In the genomic region with DNA sequence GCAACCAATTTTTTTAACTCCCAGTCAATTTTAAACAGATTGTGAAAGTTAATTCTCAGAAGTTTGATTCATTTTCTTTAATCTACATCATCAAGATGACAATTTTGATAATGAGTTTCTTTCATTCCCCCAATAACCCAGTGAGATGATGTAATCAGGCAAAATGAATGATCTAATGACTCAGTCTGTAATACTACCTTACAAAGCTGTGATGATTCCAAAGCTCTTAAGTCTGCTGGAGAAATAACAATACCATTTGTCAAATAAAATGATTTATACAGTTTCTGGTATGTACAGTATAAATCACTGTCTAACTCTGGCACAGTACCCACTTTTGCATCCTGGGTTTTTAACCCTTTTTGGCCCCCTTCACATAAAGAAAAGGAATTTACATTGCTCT, we compare ENCODE assay signal across 12 cellular contexts. TPM values are rescaled to one million over a fixed set of nuclear protein-coding genes. Genes with fewer than 3 reads are reported as not detected.
DNase-seq lines count a peak whose midpoint lies in the region; ATAC-seq lines count a peak whose summit lies in the region.
"Had no signal": no experiment of that assay in that cellular context is flagged by ENCODE, and none has a peak within 500 bp of the region (broad histone marks: within the 10 kb centered on the region; RNA-seq: fewer than 3 reads in every experiment).

No MANE protein-coding gene starts in this region.

- H2BK12ac ChIP-seq in mesenchymal stem cell (ENCODE audit: low read length in 2 of 2), result no peak overlapping the region

- H3K4me2 ChIP-seq in mesenchymal stem cell (ENCODE audit: low read length, poor library complexity, severe bottlenecking), result no peak overlapping the region

- no peak overlapping the region for H3K23ac ChIP-seq in mesenchymal stem cell (ENCODE audit: low read length in 2 of 2)

- peak; percentile 7 for DNase-seq in DMS 273 (lab: John Stamatoyannopoulos, UW; ENCODE audit: unreplicated experiment)
- no peak for DNase-seq in DMS 273 treated with DMSO at 0.1 percent for 48 hours (lab: John Stamatoyannopoulos, UW)
- DNase-seq in LHCN-M2 (ENCODE audit: low read depth), result peak; percentile 75
- DNase-seq in astrocyte of the hippocampus (ENCODE audit: low read depth, low spot score), result peak; percentile 65
- peak; percentile 21 for DNase-seq in mesenchymal stem cell
- DNase-seq in stimulated activated naive CD4-positive, alpha-beta T cell (lab: John Stamatoyannopoulos, UW), result no peak
- DNase-seq: RPMI8226 had no signal

- no peaks in the 10 kb centered on the region for H3K9me3 ChIP-seq in mesenchymal stem cell (ENCODE audit: control insufficient read depth, low read length)
- H3K9me3 ChIP-seq: ascending aorta had no signal

- peaks cover 2% of the 10 kb centered on the region for H3K79me1 ChIP-seq in mesenchymal stem cell (replicated peaks; ENCODE audit: low read length, poor library complexity, severe bottlenecking)

- H3K14ac ChIP-seq in mesenchymal stem cell (ENCODE audit: low read length in 2 of 2), result no peak overlapping the region

- H4K91ac ChIP-seq in mesenchymal stem cell (ENCODE audit: low read length), result no peak overlapping the region

- no peak overlapping the region for H3K4ac ChIP-seq in mesenchymal stem cell (ENCODE audit: low read depth in 1 of 2, low read length in 2 of 2)

- no peak overlapping the region for H3K18ac ChIP-seq in mesenchymal stem cell (ENCODE audit: low read depth in 1 of 2, low read length in 2 of 2)

- H3K4me3 ChIP-seq in mesenchymal stem cell (ENCODE audit: insufficient read depth in 1 of 2, low read depth in 1 of 2, low read length in 2 of 2), result peak overlapping the region in 1 of 2 experiments; percentile 20
- H3K4me3 ChIP-seq: ascending aorta had no signal

- no peak overlapping the region for H2BK5ac ChIP-seq in mesenchymal stem cell (ENCODE audit: low read depth, low read length, poor library complexity, severe bottlenecking)

- no peak overlapping the region for H3K27ac ChIP-seq in mesenchymal stem cell (ENCODE audit: low read length, poor library complexity, severe bottlenecking)
- H3K27ac ChIP-seq: 22Rv1, ascending aorta had no signal

- H3K9ac ChIP-seq in mesenchymal stem cell (ENCODE audit: low read length), result peak overlapping the region; percentile 41

- H2BK15ac ChIP-seq in mesenchymal stem cell (ENCODE audit: low read depth, poor library complexity, severe bottlenecking), result no peak overlapping the region

- ATAC-seq in GM18502 (IDR thresholded peaks at IDR 0.05; ENCODE audit: poor library complexity, unreplicated experiment) (no peak), HG03378 (IDR thresholded peaks at IDR 0.05; ENCODE audit: unreplicated experiment) (no peak)

- no peak overlapping the region for H2BK120ac ChIP-seq in mesenchymal stem cell (ENCODE audit: low read depth, low read length)

- no peak overlapping the region for H2AFZ ChIP-seq in mesenchymal stem cell (ENCODE audit: low read depth, low read length)

- H3K27me3 ChIP-seq in mesenchymal stem cell (ENCODE audit: control insufficient read depth in 1 of 2, insufficient read depth in 1 of 2, low read length in 2 of 2), result no peaks in the 10 kb centered on the region
- H3K27me3 ChIP-seq: ascending aorta had no signal

- H2AK5ac ChIP-seq in mesenchymal stem cell (ENCODE audit: low read length, severe bottlenecking), result no peak overlapping the region

- H4K8ac ChIP-seq in mesenchymal stem cell (ENCODE audit: low read length), result no peak overlapping the region

- H3K36me3 ChIP-seq in mesenchymal stem cell (ENCODE audit: control insufficient read depth in 1 of 2, insufficient read depth in 2 of 2, low read depth in 1 of 2, low read length in 2 of 2), result no peaks in the 10 kb centered on the region
- H3K36me3 ChIP-seq: ascending aorta had no signal

- H3K4me1 ChIP-seq in mesenchymal stem cell (ENCODE audit: control insufficient read depth, insufficient read depth, low read depth, low read length), result peaks cover 8% of the 10 kb centered on the region

RNA-seq across cellular contexts. Expression of a gene that starts 4.4 kb away (rescaled TPM):
- total RNA-seq in LHCN-M2 (2014; rRNA removed), result 87.8 and 89.8 TPM in 2 replicates
- polyA plus RNA-seq in LHCN-M2 (2012), result 80.5 TPM
- 31.4 TPM for polyA plus RNA-seq in mesenchymal stem cell (2013, experiment 1 of 2)
- 30.7 TPM for polyA plus RNA-seq in mesenchymal stem cell (2013, experiment 2 of 2)

RNA-seq across cellular contexts. Expression of a gene that starts 26.1 kb away (rescaled TPM):
- total RNA-seq in LHCN-M2 (2014; rRNA removed), result not detected in 2 replicates
- polyA plus RNA-seq in LHCN-M2 (2012), result 0.04 TPM
- not detected for polyA plus RNA-seq in mesenchymal stem cell (2013, experiment 1 of 2)
- not detected for polyA plus RNA-seq in mesenchymal stem cell (2013, experiment 2 of 2)
- total RNA-seq: activated CD4-positive, alpha-beta T cell treated with anti-CD3 and anti-CD28 coated beads, Interleukin-2, amount 10 ng/mL, durations not matched to agents 24 days and 14 days; ascending aorta had no signal

RNA-seq across cellular contexts. Expression of a gene that starts 36.2 kb away (rescaled TPM):
- not detected in 2 replicates for total RNA-seq in LHCN-M2 (2014; rRNA removed)
- polyA plus RNA-seq in LHCN-M2 (2012), result not detected
- polyA plus RNA-seq in mesenchymal stem cell (2013, experiment 1 of 2), result not detected
- not detected for polyA plus RNA-seq in mesenchymal stem cell (2013, experiment 2 of 2)
- total RNA-seq: activated CD4-positive, alpha-beta T cell treated with anti-CD3 and anti-CD28 coated beads, Interleukin-2, amount 10 ng/mL, durations not matched to agents 24 days and 14 days; ascending aorta had no signal

RNA-seq across cellular contexts. Expression of a gene that starts 57.6 kb away (rescaled TPM):
- total RNA-seq in LHCN-M2 (2014; rRNA removed), result 46.2 and 47.3 TPM in 2 replicates
- 43.4 TPM for polyA plus RNA-seq in LHCN-M2 (2012)
- polyA plus RNA-seq in mesenchymal stem cell (2013, experiment 1 of 2), result 40.0 TPM
- polyA plus RNA-seq in mesenchymal stem cell (2013, experiment 2 of 2), result 39.1 TPM

Comparison
In these comparisons a context has a peak if more than half of its experiments do, and no peak if none do; other contexts are left out.
1. DNase-seq: peak in DMS 273 (single experiment), LHCN-M2 (single experiment), astrocyte of the hippocampus (single experiment) and mesenchymal stem cell (single experiment); none in DMS 273 treated with DMSO at 0.1 percent for 48 hours (single experiment) and stimulated activated naive CD4-positive, alpha-beta T cell (0 of 6).